Comparison of ENCODE assay signal across 12 cellular contexts in the genomic region with DNA sequence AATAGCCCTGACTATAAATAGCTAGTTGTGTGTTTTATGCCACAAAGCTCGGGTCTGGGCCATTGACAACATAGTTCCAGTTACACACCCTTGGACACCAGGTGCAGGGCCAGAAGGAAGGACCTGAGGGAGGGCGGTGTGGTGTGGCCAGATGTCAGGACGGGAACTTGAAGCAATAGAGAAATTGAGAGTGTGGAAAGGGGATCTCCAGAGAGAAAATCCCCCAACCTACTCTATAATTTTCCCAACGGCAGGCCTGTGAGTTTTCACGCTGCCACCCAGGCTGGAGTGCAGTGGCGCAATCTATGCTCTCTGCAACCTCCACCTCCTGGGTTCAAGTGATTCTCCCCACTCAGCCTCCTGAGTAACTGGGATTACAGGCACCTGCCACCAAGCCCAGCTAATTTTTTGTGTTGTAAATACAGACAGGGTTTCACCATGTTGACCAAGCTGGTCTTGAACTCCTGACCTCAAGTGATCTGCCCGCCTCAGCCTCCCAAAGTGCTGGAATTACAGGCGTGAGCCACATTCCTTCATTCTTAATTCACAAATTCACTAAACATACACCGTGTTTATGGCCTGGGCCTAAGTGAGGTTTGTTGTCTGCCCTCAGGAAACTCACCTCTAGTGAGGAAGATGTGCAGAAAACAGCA.
DNase-seq lines count a peak whose midpoint lies in the region; ATAC-seq and TF ChIP-seq lines count a peak whose summit lies in the region.
"Had no signal": no experiment of that assay in that cellular context is flagged by ENCODE, and none has a peak within 500 bp of the region (broad histone marks: within the 10 kb centered on the region; RNA-seq: fewer than 3 reads in every experiment).

No MANE protein-coding gene starts in this region.

- no peak overlapping the region for H3K4me3 Mint-ChIP-seq in activated CD8-positive, alpha-beta T cell treated with anti-CD3 and anti-CD28 coated beads, Interleukin-2, amount 10 ng/mL, durations not matched to agents 7 days and 5 days
- no peak overlapping the region for H3K4me3 Mint-ChIP-seq in activated CD8-positive, alpha-beta T cell treated with anti-CD3 and anti-CD28 coated beads for 36 hours
- H3K4me3 Mint-ChIP-seq: activated CD4-positive, alpha-beta memory T cell treated with anti-CD3 and anti-CD28 coated beads for 36 hours had no signal

- ATAC-seq in activated CD8-positive, alpha-beta T cell treated with anti-CD3 and anti-CD28 coated beads, Interleukin-2, amount 10 ng/mL, durations not matched to agents 7 days and 5 days = no peak
- no peak for ATAC-seq in activated CD8-positive, alpha-beta T cell treated with anti-CD3 and anti-CD28 coated beads for 36 hours
- peak; percentile 65 for ATAC-seq in HG02884 (IDR thresholded peaks at IDR 0.05; ENCODE audit: unreplicated experiment)
- ATAC-seq in thoracic aorta (ENCODE audit: insufficient number of reproducible peaks, low FRiP score, low read depth) = peak; percentile 10
- ATAC-seq in HG03025 (IDR thresholded peaks at IDR 0.05; ENCODE audit: low FRiP score, unreplicated experiment) = no peak

- H3K4me1 Mint-ChIP-seq in activated CD8-positive, alpha-beta T cell treated with anti-CD3 and anti-CD28 coated beads, Interleukin-2, amount 10 ng/mL, durations not matched to agents 7 days and 5 days (ENCODE audit: low read depth) = peaks cover 46% of the 10 kb centered on the region
- H3K4me1 Mint-ChIP-seq in activated CD8-positive, alpha-beta T cell treated with anti-CD3 and anti-CD28 coated beads for 36 hours (ENCODE audit: low read depth) = peaks cover 30% of the 10 kb centered on the region

- H3K36me3 Mint-ChIP-seq in activated CD8-positive, alpha-beta T cell treated with anti-CD3 and anti-CD28 coated beads, Interleukin-2, amount 10 ng/mL, durations not matched to agents 7 days and 5 days (ENCODE audit: low read depth) = no peaks in the 10 kb centered on the region
- H3K36me3 Mint-ChIP-seq in activated CD8-positive, alpha-beta T cell treated with anti-CD3 and anti-CD28 coated beads for 36 hours (ENCODE audit: low read depth) = no peaks in the 10 kb centered on the region
- H3K36me3 Mint-ChIP-seq: activated CD4-positive, alpha-beta memory T cell treated with anti-CD3 and anti-CD28 coated beads for 36 hours had no signal

- no peaks in the 10 kb centered on the region for H3K36me3 ChIP-seq in thoracic aorta

- no peaks in the 10 kb centered on the region for H3K27me3 ChIP-seq in thoracic aorta (replicated peaks; ENCODE audit: insufficient read depth)

- H3K27ac ChIP-seq in thoracic aorta = no peak overlapping the region
- H3K27ac ChIP-seq in caudate nucleus (ENCODE audit: low read depth, low read length) = no peak overlapping the region

- CTCF ChIA-PET in activated CD8-positive, alpha-beta T cell treated with anti-CD3 and anti-CD28 coated beads, Interleukin-2, amount 10 ng/mL, durations not matched to agents 7 days and 5 days (lab: Charles Lee) = interaction anchor here (1.4 kb wide), 1 partner anchor 40 kb away, joined by 3 read pairs; no protein-coding TSS in a partner anchor
- CTCF ChIA-PET in activated CD8-positive, alpha-beta T cell treated with anti-CD3 and anti-CD28 coated beads for 36 hours (lab: Charles Lee) = interaction anchor here (0.7 to 2.1 kb wide), 3 partner anchors 9 to 235 kb away, joined by 3 to 5 read pairs (median 3); no protein-coding TSS in a partner anchor

- intact Hi-C loops in activated CD8-positive, alpha-beta T cell treated with anti-CD3 and anti-CD28 coated beads for 36 hours (cut with micrococcal nuclease) = no loop called here

- no peaks in the 10 kb centered on the region for H3K9me3 Mint-ChIP-seq in activated CD8-positive, alpha-beta T cell treated with anti-CD3 and anti-CD28 coated beads, Interleukin-2, amount 10 ng/mL, durations not matched to agents 7 days and 5 days (ENCODE audit: insufficient read depth)
- no peaks in the 10 kb centered on the region for H3K9me3 Mint-ChIP-seq in activated CD8-positive, alpha-beta T cell treated with anti-CD3 and anti-CD28 coated beads for 36 hours
- H3K9me3 Mint-ChIP-seq: activated CD4-positive, alpha-beta memory T cell treated with anti-CD3 and anti-CD28 coated beads for 36 hours had no signal

- H3K4me3 ChIP-seq in thoracic aorta = no peak overlapping the region

- H3K27me3 Mint-ChIP-seq in activated CD8-positive, alpha-beta T cell treated with anti-CD3 and anti-CD28 coated beads, Interleukin-2, amount 10 ng/mL, durations not matched to agents 7 days and 5 days (ENCODE audit: low read depth) = peaks cover 14% of the 10 kb centered on the region
- H3K27me3 Mint-ChIP-seq in activated CD8-positive, alpha-beta T cell treated with anti-CD3 and anti-CD28 coated beads for 36 hours = no peaks in the 10 kb centered on the region
- H3K27me3 Mint-ChIP-seq: activated CD4-positive, alpha-beta memory T cell treated with anti-CD3 and anti-CD28 coated beads for 36 hours had no signal

- peak overlapping the region; percentile 30 for H3K27ac Mint-ChIP-seq in activated CD8-positive, alpha-beta T cell treated with anti-CD3 and anti-CD28 coated beads, Interleukin-2, amount 10 ng/mL, durations not matched to agents 7 days and 5 days
- H3K27ac Mint-ChIP-seq in activated CD8-positive, alpha-beta T cell treated with anti-CD3 and anti-CD28 coated beads for 36 hours = no peak overlapping the region
- H3K27ac Mint-ChIP-seq: activated CD4-positive, alpha-beta memory T cell treated with anti-CD3 and anti-CD28 coated beads for 36 hours had no signal

- POLR2A ChIA-PET in activated CD8-positive, alpha-beta T cell treated with anti-CD3 and anti-CD28 coated beads, Interleukin-2, amount 10 ng/mL, durations not matched to agents 7 days and 5 days (lab: Charles Lee) = interaction anchor here (1.0 kb wide), 2 partner anchors 11 to 41 kb away, joined by 3 read pairs; no protein-coding TSS in a partner anchor
- POLR2A ChIA-PET in activated CD8-positive, alpha-beta T cell treated with anti-CD3 and anti-CD28 coated beads for 36 hours (lab: Charles Lee) = no interaction called here

- peaks cover 10 to 20% of the 10 kb centered on the region in 2 donors for H3K4me1 ChIP-seq in thoracic aorta (ENCODE audit: control insufficient read depth in 1 of 2, low read depth in 2 of 2)

- no peaks in the 10 kb centered on the region for H3K9me3 ChIP-seq in thoracic aorta

- TF ChIP-seq CTCF in activated CD8-positive, alpha-beta T cell treated with anti-CD3 and anti-CD28 coated beads for 36 hours (IDR thresholded peaks at IDR 0.05) = no peak
- no peak for TF ChIP-seq CTCF in thoracic aorta (IDR thresholded peaks at IDR 0.05)

- DNase-seq in activated CD8-positive, alpha-beta T cell treated with anti-CD3 and anti-CD28 coated beads, Interleukin-2, amount 10 ng/mL, durations not matched to agents 7 days and 5 days = no peak
- DNase-seq in activated CD8-positive, alpha-beta T cell treated with anti-CD3 and anti-CD28 coated beads for 36 hours = no peak
- DNase-seq in RPMI8226 (peak; percentile 85), thoracic aorta (ENCODE audit: low spot score) (no peak), caudate nucleus (lab: John Stamatoyannopoulos, UW) (no peak), HT-29 (ENCODE audit: low spot score) (no peak)
- DNase-seq: activated CD4-positive, alpha-beta memory T cell treated with anti-CD3 and anti-CD28 coated beads for 36 hours; GOT3; NCI-H2081 treated with DMSO at 0.1 percent for 48 hours; stimulated activated CD4-positive, alpha-beta T cell treated with anti-CD3 and anti-CD28 coated beads, Interleukin-12 subunit alpha, Interleukin-12 subunit beta, amount 100 ng/mL, for 4 hours had no signal

Comparison
In these comparisons a context has a peak if more than half of its experiments do, and no peak if none do; other contexts are left out.
1. ATAC-seq: peak in HG02884 (single experiment) and thoracic aorta (single experiment); none in activated CD8-positive, alpha-beta T cell treated with anti-CD3 and anti-CD28 coated beads, Interleukin-2, amount 10 ng/mL, durations not matched to agents 7 days and 5 days (single experiment), activated CD8-positive, alpha-beta T cell treated with anti-CD3 and anti-CD28 coated beads for 36 hours (single experiment) and HG03025 (single experiment).